ENCODE assay signal across 10 cellular contexts in the genomic region with DNA sequence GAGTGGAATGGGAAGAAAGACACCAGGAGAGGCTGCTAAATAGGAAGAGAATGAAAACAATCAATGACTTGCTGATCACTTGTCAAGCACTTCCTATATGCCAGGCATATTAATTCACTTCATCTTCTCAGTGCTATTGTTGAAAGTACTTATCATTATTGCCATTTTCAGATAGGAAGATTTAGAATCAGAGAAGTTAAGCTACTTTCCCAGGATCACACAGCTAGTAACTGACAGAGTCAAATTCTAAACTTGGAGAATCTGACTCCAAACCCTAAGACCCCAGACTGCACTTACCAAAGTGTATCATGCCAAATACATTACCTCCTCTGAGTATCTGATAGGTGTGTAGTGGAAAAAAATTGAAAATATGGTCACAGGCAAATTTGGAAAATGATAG.
"Had no signal": no experiment of that assay in that cellular context is flagged by ENCODE, and none has a peak within 500 bp of the region (broad histone marks: within the 10 kb centered on the region; RNA-seq: fewer than 3 reads in every experiment).

No MANE protein-coding gene starts in this region.

- H3K27ac Mint-ChIP-seq: GM23338, H9, HFFc6, IgD-negative memory B cell had no signal

- H2AFZ ChIP-seq: GM23338 had no signal

- H3K9me3 Mint-ChIP-seq: GM23338, H9, HFFc6 had no signal

- DNase-seq: H9, HCEC 1CT, HFFc6, KG1 had no signal

- H3K36me3 Mint-ChIP-seq: IgD-negative memory B cell had no signal

- ATAC-seq: GM23338, HepG2 had no signal

- H3K4me2 ChIP-seq: GM23338 had no signal

- H3K4me3 Mint-ChIP-seq: GM23338, H9, HFFc6, IgD-negative memory B cell had no signal

- H3K4me1 Mint-ChIP-seq: GM23338, IgD-negative memory B cell had no signal

- H3K4me3 ChIP-seq: GM23338 had no signal

- FAIRE-seq: H1, H54, HepG2 had no signal

- H3K27ac ChIP-seq: HL-60 had no signal
